13 cellular contexts compared by ENCODE assay signal in the genomic region with DNA sequence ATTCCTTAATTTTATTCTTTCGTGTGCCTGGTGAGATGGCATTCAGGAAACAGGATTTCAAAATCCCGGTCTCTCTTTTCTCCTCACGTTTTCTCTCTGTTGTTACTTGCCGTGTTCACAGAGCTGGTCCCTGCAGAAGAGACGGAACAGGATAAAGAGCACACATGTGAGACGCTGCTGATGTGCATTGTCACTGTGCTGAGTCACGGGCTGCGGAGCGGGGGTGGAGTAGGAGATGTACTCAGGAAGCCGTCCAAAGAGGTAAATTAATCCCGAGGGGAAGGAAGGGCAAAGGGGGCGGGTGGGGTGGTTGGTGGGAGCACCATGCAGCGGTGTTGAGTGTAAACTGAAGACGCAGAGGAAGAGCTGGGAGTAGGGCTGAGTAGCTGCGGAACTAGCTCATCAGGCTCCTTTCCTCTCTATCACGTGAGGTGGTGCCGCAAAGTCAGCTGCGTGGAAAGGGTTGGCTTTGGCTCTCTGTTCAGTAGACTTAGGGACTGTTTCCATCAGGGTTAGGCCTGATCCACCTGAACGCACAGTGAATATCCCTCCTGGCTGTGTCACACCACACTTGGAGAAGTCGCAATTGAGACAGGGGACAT.
DNase-seq lines count a peak whose midpoint lies in the region; ATAC-seq and TF ChIP-seq lines count a peak whose summit lies in the region.
"Had no signal": no experiment of that assay in that cellular context is flagged by ENCODE, and none has a peak within 500 bp of the region (broad histone marks: within the 10 kb centered on the region; RNA-seq: fewer than 3 reads in every experiment).

No MANE protein-coding gene starts in this region.

- 71 to 79% methylated on average over 20 of the region's 20 CpGs for WGBS in body of pancreas, 2 donors
- 54 to 72% (median 59%) methylated on average over 20 of the region's 20 CpGs for WGBS in spleen, 5 donors

- H3K4me3 ChIP-seq in body of pancreas: no peak overlapping the region
- peak overlapping the region in 1 of 8 donors; percentile 41 for H3K4me3 ChIP-seq in spleen
- H3K4me3 ChIP-seq: Peyer's patch, testis had no signal

- H3K4me1 ChIP-seq in body of pancreas (no peaks in the 10 kb centered on the region), spleen (peaks cover 0 to 18% (median 3%) of the 10 kb centered on the region in 6 donors)
- H3K4me1 ChIP-seq: Peyer's patch had no signal

- no peak overlapping the region for H3K27ac ChIP-seq in body of pancreas
- peak overlapping the region in 4 of 8 donors; percentile 30 to 75 (median 58) for H3K27ac ChIP-seq in spleen
- H3K27ac ChIP-seq: 22Rv1, Peyer's patch, testis had no signal

- intact Hi-C loops in body of pancreas (cut with DNase I) (no loop called here), spleen (cut with DNase I; ENCODE audit: low total_unique reads) (loop anchor here (10.0 kb wide), 1 partner anchor 100 kb away; no protein-coding TSS in a partner anchor)

- H3K9me3 ChIP-seq in body of pancreas: no peaks in the 10 kb centered on the region
- H3K9me3 ChIP-seq in spleen: peaks cover 0 to 17% (median 9%) of the 10 kb centered on the region in 8 donors
- H3K9me3 ChIP-seq: Peyer's patch, testis had no signal

- in situ Hi-C loops in G401 (cut with HindIII; ENCODE audit: low sequenced_read_pairs): no loop called here

- peak; percentile 81 for ATAC-seq in body of pancreas

- TF ChIP-seq CTCF in body of pancreas (IDR thresholded peaks at IDR 0.05) (no peak), spleen (IDR thresholded peaks at IDR 0.05 in 8 of 11, conservative IDR thresholded peaks at IDR 0.05 in 3 of 11) (no peak)

- no peaks in the 10 kb centered on the region for H3K27me3 ChIP-seq in body of pancreas
- H3K27me3 ChIP-seq in spleen (replicated peaks in 1 of 7): no peaks in the 10 kb centered on the region
- H3K27me3 ChIP-seq: Peyer's patch, testis had no signal

- peak; percentile 40 for DNase-seq in DMS153 (lab: John Stamatoyannopoulos, UW)
- DNase-seq in DMS153 treated with DMSO at 0.1 percent for 48 hours (lab: John Stamatoyannopoulos, UW; ENCODE audit: unreplicated experiment): no peak
- DNase-seq in body of pancreas: peak in 1 of 4 donors; percentile 26
- peak; percentile 72 for DNase-seq in islet precursor cell
- DNase-seq in spleen: peak; percentile 83
- no peak for DNase-seq in G401 (ENCODE audit: low spot score)
- DNase-seq in C1 segment of cervical spinal cord (lab: John Stamatoyannopoulos, UW): no peak
- DNase-seq in H4 (ENCODE audit: low spot score): no peak
- DNase-seq: activated CD4-positive, alpha-beta T cell treated with anti-CD3 and anti-CD28 coated beads, Interleukin-2, amount 50 U/mL, for 4 hours; NCI-H1105; Peyer's patch; testis had no signal

- TF ChIP-seq POLR2A in body of pancreas (IDR thresholded peaks at IDR 0.05): no peak
- TF ChIP-seq POLR2A in spleen (IDR thresholded peaks at IDR 0.05): no peak

- no peaks in the 10 kb centered on the region for H3K36me3 ChIP-seq in body of pancreas (replicated peaks in 1 of 2; ENCODE audit: insufficient read depth in 1 of 2, low read depth in 2 of 2)
- H3K36me3 ChIP-seq in spleen: peaks cover 0 to 100% (median 60%) of the 10 kb centered on the region in 6 donors

Comparison
In these comparisons a context has a peak if more than half of its experiments do, and no peak if none do; other contexts are left out.
1. DNase-seq: peak in DMS153 (single experiment), islet precursor cell (single experiment) and spleen (single experiment); none in DMS153 treated with DMSO at 0.1 percent for 48 hours (single experiment), G401 (single experiment), C1 segment of cervical spinal cord (0 of 14) and H4 (single experiment).